In the genomic region with DNA sequence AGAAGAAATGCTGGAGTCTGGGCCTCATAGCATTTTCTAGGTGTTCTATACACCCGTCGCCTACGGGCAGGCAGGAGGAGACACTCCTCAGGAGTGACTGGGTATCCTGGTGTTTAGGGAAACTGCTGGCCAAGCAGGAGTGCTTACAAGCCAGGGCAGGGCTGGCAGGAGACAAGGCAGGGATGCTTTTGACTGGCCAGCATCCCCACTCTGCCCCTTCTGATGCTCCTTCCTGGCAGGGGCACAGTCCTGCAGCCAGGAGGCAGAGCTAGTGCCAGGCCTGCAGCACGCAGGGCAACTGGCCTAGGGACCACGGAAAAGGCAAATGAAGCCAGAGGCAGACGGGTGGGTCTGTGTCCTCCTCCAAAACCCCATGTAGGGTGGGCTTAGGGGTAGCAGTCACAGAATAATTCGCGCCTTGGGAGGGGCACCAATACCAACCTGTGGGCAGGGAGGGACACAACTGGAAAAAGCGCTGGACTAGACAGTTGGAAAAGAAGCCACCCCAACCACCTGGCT, we compare ENCODE assay signal across 8 cellular contexts. TPM values are rescaled to one million over a fixed set of nuclear protein-coding genes. Genes with fewer than 3 reads are reported as not detected.
DNase-seq lines count a peak whose midpoint lies in the region; ATAC-seq and TF ChIP-seq lines count a peak whose summit lies in the region.

No MANE protein-coding gene starts in this region.

- DNase-seq in heart left ventricle, result no peak
- no peak for DNase-seq in left cardiac atrium
- no peak for DNase-seq in WTC11 (ENCODE audit: low spot score)
- DNase-seq in right cardiac atrium, result no peak
- no peak for DNase-seq in GDM1 (lab: John Stamatoyannopoulos, UW)
- DNase-seq in KBM-7, result no peak

- H3K4me3 ChIP-seq in heart left ventricle, result peak overlapping the region; percentile 63 to 98 (median 81)
- H3K4me3 ChIP-seq in right cardiac atrium (ENCODE audit: low read length), result peak overlapping the region; percentile 85

- H3K9me3 ChIP-seq in heart left ventricle, result no peaks in the 10 kb centered on the region
- no peaks in the 10 kb centered on the region for H3K9me3 ChIP-seq in right cardiac atrium (ENCODE audit: control insufficient read depth, low read length)

- intact Hi-C loops in heart left ventricle (cut with DNase I), result loop anchor here in 2 of 10 donors (10.0 kb wide), 2 partner anchors 50 to 60 kb away; a partner anchor contains a TSS
- intact Hi-C loops in left cardiac atrium (cut with DNase I), result no loop called here
- intact Hi-C loops in right cardiac atrium (cut with DNase I), result loop anchor here in 1 of 4 donors (10.0 kb wide), 1 partner anchor 60 kb away; no protein-coding TSS in a partner anchor

- peak overlapping the region in 11 of 12 donors; percentile 4 to 73 (median 63) for H3K27ac ChIP-seq in heart left ventricle
- H3K27ac ChIP-seq in right cardiac atrium (ENCODE audit: low read length), result no peak overlapping the region

- 54 to 82% (median 78%) methylated on average over 9 of the region's 9 CpGs for WGBS in heart left ventricle, 4 donors
- 78% methylated on average over 9 of the region's 9 CpGs for WGBS in right cardiac atrium

- H3K4me3 Mint-ChIP-seq in WTC11, result peak overlapping the region; percentile 69
- peak overlapping the region; percentile 78 for H3K4me3 Mint-ChIP-seq in stimulated activated memory B cell treated with anti-CD40 and anti-IgM and Interleukin-4, amounts not matched to agents 10 μg/mL and 1 μg/mL and 100 μg/mL, for 72 hours

- H3K27me3 Mint-ChIP-seq in WTC11 (ENCODE audit: low read depth), result peaks cover 46% of the 10 kb centered on the region
- no peaks in the 10 kb centered on the region for H3K27me3 Mint-ChIP-seq in stimulated activated memory B cell treated with anti-CD40 and anti-IgM and Interleukin-4, amounts not matched to agents 10 μg/mL and 1 μg/mL and 100 μg/mL, for 72 hours

- CTCF ChIA-PET in WTC11 (lab: Charles Lee), result interaction anchor here (0.5 to 3.1 kb wide), 13 partner anchors 9 to 1788 kb away, joined by 3 to 23 read pairs (median 4); a partner anchor contains a TSS

- H3K27me3 ChIP-seq in heart left ventricle (no peaks in the 10 kb centered on the region), right cardiac atrium (ENCODE audit: control insufficient read depth, insufficient read depth) (no peaks in the 10 kb centered on the region)

- in situ Hi-C loops in KBM-7 (cut with MboI; ENCODE audit: low pct_unique_long_range_greater_than_20kb, low sequenced_read_pairs), result no loop called here

- peaks cover 0 to 52% (median 39%) of the 10 kb centered on the region in 12 donors for H3K4me1 ChIP-seq in heart left ventricle
- H3K4me1 ChIP-seq in right cardiac atrium (ENCODE audit: control insufficient read depth, insufficient read depth, low read length), result peaks cover 9% of the 10 kb centered on the region

- peaks cover 0 to 32% (median 12%) of the 10 kb centered on the region in 9 donors for H3K36me3 ChIP-seq in heart left ventricle

- POLR2A ChIA-PET in WTC11 (lab: Charles Lee), result no interaction called here

- no peak for TF ChIP-seq POLR2A in heart left ventricle (IDR thresholded peaks at IDR 0.05)

- H3K4me1 Mint-ChIP-seq in WTC11, result peaks cover 33% of the 10 kb centered on the region
- H3K4me1 Mint-ChIP-seq in stimulated activated memory B cell treated with anti-CD40 and anti-IgM and Interleukin-4, amounts not matched to agents 10 μg/mL and 1 μg/mL and 100 μg/mL, for 72 hours, result peaks cover 52% of the 10 kb centered on the region

- peak in 4 of 12 donors; percentile 6 to 22 (median 14) for TF ChIP-seq CTCF in heart left ventricle (IDR thresholded peaks at IDR 0.05)
- TF ChIP-seq CTCF in WTC11 (IDR thresholded peaks at IDR 0.05), result no peak

- H3K27ac Mint-ChIP-seq in WTC11, result no peak overlapping the region
- H3K27ac Mint-ChIP-seq in stimulated activated memory B cell treated with anti-CD40 and anti-IgM and Interleukin-4, amounts not matched to agents 10 μg/mL and 1 μg/mL and 100 μg/mL, for 72 hours, result peak overlapping the region; percentile 73

- ATAC-seq in heart left ventricle (no peak), left cardiac atrium (no peak), WTC11 (no peak), right cardiac atrium (no peak), HG03439 (IDR thresholded peaks at IDR 0.05; ENCODE audit: unreplicated experiment) (no peak)
- ATAC-seq in stimulated activated memory B cell treated with anti-CD40 and anti-IgM and Interleukin-4, amounts not matched to agents 10 μg/mL and 1 μg/mL and 100 μg/mL, for 72 hours, result no peak

- H3K36me3 Mint-ChIP-seq in WTC11, result 0 out of 2 replicates have a peak, but pooled peaks cover 3% of the 10 kb centered on the region
- peaks cover 26% of the 10 kb centered on the region for H3K36me3 Mint-ChIP-seq in stimulated activated memory B cell treated with anti-CD40 and anti-IgM and Interleukin-4, amounts not matched to agents 10 μg/mL and 1 μg/mL and 100 μg/mL, for 72 hours

- no peaks in the 10 kb centered on the region for H3K9me3 Mint-ChIP-seq in WTC11
- no peaks in the 10 kb centered on the region for H3K9me3 Mint-ChIP-seq in stimulated activated memory B cell treated with anti-CD40 and anti-IgM and Interleukin-4, amounts not matched to agents 10 μg/mL and 1 μg/mL and 100 μg/mL, for 72 hours

TF ChIP-seq in WTC11, 78 proteins besides CTCF, POLR2A, EP300 and RAD21 (continues in another document):
- TF ChIP-seq TEAD4 (CRISPR knock-in tag; IDR thresholded peaks at IDR 0.05) (no peak), ZNF263 (CRISPR knock-in tag; IDR thresholded peaks at IDR 0.05; ENCODE audit: low read depth) (no peak), ZNF671 (CRISPR knock-in tag; IDR thresholded peaks at IDR 0.05) (no peak), KAT7 (CRISPR knock-in tag; IDR thresholded peaks at IDR 0.05; ENCODE audit: borderline replicate concordance) (no peak), FOXP1 (CRISPR knock-in tag; IDR thresholded peaks at IDR 0.05; ENCODE audit: borderline replicate concordance) (no peak), GABPB1 (CRISPR knock-in tag; IDR thresholded peaks at IDR 0.05) (no peak)
- TF ChIP-seq, protein P1, sequence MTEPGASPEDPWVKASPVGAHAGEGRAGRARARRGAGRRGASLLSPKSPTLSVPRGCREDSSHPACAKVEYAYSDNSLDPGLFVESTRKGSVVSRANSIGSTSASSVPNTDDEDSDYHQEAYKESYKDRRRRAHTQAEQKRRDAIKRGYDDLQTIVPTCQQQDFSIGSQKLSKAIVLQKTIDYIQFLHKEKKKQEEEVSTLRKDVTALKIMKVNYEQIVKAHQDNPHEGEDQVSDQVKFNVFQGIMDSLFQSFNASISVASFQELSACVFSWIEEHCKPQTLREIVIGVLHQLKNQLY (CRISPR knock-in tag; IDR thresholded peaks at IDR 0.05), result no peak
- TF ChIP-seq, protein P2, sequence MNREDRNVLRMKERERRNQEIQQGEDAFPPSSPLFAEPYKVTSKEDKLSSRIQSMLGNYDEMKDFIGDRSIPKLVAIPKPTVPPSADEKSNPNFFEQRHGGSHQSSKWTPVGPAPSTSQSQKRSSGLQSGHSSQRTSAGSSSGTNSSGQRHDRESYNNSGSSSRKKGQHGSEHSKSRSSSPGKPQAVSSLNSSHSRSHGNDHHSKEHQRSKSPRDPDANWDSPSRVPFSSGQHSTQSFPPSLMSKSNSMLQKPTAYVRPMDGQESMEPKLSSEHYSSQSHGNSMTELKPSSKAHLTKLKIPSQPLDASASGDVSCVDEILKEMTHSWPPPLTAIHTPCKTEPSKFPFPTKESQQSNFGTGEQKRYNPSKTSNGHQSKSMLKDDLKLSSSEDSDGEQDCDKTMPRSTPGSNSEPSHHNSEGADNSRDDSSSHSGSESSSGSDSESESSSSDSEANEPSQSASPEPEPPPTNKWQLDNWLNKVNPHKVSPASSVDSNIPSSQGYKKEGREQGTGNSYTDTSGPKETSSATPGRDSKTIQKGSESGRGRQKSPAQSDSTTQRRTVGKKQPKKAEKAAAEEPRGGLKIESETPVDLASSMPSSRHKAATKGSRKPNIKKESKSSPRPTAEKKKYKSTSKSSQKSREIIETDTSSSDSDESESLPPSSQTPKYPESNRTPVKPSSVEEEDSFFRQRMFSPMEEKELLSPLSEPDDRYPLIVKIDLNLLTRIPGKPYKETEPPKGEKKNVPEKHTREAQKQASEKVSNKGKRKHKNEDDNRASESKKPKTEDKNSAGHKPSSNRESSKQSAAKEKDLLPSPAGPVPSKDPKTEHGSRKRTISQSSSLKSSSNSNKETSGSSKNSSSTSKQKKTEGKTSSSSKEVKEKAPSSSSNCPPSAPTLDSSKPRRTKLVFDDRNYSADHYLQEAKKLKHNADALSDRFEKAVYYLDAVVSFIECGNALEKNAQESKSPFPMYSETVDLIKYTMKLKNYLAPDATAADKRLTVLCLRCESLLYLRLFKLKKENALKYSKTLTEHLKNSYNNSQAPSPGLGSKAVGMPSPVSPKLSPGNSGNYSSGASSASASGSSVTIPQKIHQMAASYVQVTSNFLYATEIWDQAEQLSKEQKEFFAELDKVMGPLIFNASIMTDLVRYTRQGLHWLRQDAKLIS (CRISPR knock-in tag; IDR thresholded peaks at IDR 0.05; ENCODE audit: borderline replicate concordance), result no peak
- TF ChIP-seq, protein P3, sequence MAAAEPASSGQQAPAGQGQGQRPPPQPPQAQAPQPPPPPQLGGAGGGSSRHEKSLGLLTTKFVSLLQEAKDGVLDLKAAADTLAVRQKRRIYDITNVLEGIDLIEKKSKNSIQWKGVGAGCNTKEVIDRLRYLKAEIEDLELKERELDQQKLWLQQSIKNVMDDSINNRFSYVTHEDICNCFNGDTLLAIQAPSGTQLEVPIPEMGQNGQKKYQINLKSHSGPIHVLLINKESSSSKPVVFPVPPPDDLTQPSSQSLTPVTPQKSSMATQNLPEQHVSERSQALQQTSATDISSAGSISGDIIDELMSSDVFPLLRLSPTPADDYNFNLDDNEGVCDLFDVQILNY (CRISPR knock-in tag; IDR thresholded peaks at IDR 0.05), result no peak

RNA-seq across cellular contexts. Expression of a gene that starts 4.9 kb away (rescaled TPM):
- total RNA-seq in heart left ventricle (10 to 100 TPM; 12.3 to 65.3 (median 25.7) TPM), left cardiac atrium (10 to 100 TPM; 31.2 to 34.1 TPM), WTC11 (2021) (42.8 to 54.2 TPM (median 44.1 TPM) in 3 replicates), right cardiac atrium (10 to 100 TPM; 13.9 to 22.2 (median 16.2) TPM)
- polyA plus RNA-seq in heart left ventricle (10 to 100 TPM; 16.6 to 23.6 TPM), right cardiac atrium (13.8 TPM)

RNA-seq across cellular contexts. Expression of a gene that starts 43.4 kb away (rescaled TPM):
- total RNA-seq in heart left ventricle, result 1 to 10 TPM in 8 of 9 donors, under 1 TPM in 1; 0.31 to 3.1 (median 1.9) TPM
- polyA plus RNA-seq in heart left ventricle, result 1 to 10 TPM in 1 of 2 donors, under 1 TPM in 1; 0.51 to 2.7 TPM
- total RNA-seq in left cardiac atrium, result 1 to 10 TPM; 1.8 to 7.1 TPM
- total RNA-seq in WTC11 (2021), result 0.92 to 1.5 TPM (median 1.2 TPM) in 3 replicates
- 1 to 10 TPM in 1 of 4 donors, under 1 TPM in 3; 0.34 to 1.0 (median 0.69) TPM for total RNA-seq in right cardiac atrium
- 1.1 TPM for polyA plus RNA-seq in right cardiac atrium

RNA-seq across cellular contexts. Expression of a gene that starts 50.8 kb away (rescaled TPM):
- total RNA-seq in heart left ventricle (10 to 100 TPM in 3 of 9 donors, 1 to 10 TPM in 6; 6.1 to 17.7 (median 7.7) TPM), left cardiac atrium (10 to 100 TPM in 1 of 2 donors, 1 to 10 TPM in 1; 9.7 to 15.2 TPM), WTC11 (2021) (28.3 to 29.5 TPM (median 28.7 TPM) in 3 replicates), right cardiac atrium (10 to 100 TPM in 1 of 4 donors, 1 to 10 TPM in 3; 6.2 to 10.6 (median 6.6) TPM)
- polyA plus RNA-seq in heart left ventricle (1 to 10 TPM; 7.5 to 8.5 TPM), right cardiac atrium (8.3 TPM)
